Comparison of ENCODE assay signal across 2 cellular contexts in the genomic region with DNA sequence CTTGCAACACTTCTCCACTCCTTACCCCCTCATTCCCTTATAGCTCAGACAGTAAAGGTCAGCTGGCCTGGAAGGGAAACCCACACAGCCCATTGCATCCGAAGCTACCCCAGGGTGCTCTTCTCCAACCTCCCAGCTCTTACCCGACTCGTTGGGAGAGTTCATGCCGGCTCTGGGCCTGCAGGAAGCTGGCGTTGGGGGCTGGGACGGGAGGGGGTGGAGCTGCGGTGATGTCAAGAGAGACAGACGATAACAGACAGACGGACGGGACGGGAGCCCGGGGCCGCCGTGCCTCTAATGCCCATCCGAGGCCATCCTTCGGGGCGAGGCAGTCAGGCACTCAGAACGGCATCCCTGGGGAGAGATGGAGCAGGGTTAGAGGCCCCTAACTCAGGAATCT.
TF ChIP-seq lines count a peak whose summit lies in the region.

No MANE protein-coding gene starts in this region.

TF ChIP-seq in GM23338, 12 proteins besides CTCF, POLR2A, EP300 and RAD21 (continues in another document):
- TF ChIP-seq POLR2AphosphoS5 (IDR thresholded peaks at IDR 0.05; ENCODE audit: low read depth), result no peak
- no peak for TF ChIP-seq NANOG (IDR thresholded peaks at IDR 0.05; ENCODE audit: borderline replicate concordance)
- TF ChIP-seq, protein P1, sequence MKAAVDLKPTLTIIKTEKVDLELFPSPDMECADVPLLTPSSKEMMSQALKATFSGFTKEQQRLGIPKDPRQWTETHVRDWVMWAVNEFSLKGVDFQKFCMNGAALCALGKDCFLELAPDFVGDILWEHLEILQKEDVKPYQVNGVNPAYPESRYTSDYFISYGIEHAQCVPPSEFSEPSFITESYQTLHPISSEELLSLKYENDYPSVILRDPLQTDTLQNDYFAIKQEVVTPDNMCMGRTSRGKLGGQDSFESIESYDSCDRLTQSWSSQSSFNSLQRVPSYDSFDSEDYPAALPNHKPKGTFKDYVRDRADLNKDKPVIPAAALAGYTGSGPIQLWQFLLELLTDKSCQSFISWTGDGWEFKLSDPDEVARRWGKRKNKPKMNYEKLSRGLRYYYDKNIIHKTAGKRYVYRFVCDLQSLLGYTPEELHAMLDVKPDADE (IDR thresholded peaks at IDR 0.05), result no peak
- no peak for TF ChIP-seq EZH2 (IDR thresholded peaks at IDR 0.05; ENCODE audit: low read depth, unreplicated experiment)
- TF ChIP-seq ZNF331 (CRISPR knock-in tag; IDR thresholded peaks at IDR 0.05; ENCODE audit: low read depth), result no peak
- TF ChIP-seq, protein P2, sequence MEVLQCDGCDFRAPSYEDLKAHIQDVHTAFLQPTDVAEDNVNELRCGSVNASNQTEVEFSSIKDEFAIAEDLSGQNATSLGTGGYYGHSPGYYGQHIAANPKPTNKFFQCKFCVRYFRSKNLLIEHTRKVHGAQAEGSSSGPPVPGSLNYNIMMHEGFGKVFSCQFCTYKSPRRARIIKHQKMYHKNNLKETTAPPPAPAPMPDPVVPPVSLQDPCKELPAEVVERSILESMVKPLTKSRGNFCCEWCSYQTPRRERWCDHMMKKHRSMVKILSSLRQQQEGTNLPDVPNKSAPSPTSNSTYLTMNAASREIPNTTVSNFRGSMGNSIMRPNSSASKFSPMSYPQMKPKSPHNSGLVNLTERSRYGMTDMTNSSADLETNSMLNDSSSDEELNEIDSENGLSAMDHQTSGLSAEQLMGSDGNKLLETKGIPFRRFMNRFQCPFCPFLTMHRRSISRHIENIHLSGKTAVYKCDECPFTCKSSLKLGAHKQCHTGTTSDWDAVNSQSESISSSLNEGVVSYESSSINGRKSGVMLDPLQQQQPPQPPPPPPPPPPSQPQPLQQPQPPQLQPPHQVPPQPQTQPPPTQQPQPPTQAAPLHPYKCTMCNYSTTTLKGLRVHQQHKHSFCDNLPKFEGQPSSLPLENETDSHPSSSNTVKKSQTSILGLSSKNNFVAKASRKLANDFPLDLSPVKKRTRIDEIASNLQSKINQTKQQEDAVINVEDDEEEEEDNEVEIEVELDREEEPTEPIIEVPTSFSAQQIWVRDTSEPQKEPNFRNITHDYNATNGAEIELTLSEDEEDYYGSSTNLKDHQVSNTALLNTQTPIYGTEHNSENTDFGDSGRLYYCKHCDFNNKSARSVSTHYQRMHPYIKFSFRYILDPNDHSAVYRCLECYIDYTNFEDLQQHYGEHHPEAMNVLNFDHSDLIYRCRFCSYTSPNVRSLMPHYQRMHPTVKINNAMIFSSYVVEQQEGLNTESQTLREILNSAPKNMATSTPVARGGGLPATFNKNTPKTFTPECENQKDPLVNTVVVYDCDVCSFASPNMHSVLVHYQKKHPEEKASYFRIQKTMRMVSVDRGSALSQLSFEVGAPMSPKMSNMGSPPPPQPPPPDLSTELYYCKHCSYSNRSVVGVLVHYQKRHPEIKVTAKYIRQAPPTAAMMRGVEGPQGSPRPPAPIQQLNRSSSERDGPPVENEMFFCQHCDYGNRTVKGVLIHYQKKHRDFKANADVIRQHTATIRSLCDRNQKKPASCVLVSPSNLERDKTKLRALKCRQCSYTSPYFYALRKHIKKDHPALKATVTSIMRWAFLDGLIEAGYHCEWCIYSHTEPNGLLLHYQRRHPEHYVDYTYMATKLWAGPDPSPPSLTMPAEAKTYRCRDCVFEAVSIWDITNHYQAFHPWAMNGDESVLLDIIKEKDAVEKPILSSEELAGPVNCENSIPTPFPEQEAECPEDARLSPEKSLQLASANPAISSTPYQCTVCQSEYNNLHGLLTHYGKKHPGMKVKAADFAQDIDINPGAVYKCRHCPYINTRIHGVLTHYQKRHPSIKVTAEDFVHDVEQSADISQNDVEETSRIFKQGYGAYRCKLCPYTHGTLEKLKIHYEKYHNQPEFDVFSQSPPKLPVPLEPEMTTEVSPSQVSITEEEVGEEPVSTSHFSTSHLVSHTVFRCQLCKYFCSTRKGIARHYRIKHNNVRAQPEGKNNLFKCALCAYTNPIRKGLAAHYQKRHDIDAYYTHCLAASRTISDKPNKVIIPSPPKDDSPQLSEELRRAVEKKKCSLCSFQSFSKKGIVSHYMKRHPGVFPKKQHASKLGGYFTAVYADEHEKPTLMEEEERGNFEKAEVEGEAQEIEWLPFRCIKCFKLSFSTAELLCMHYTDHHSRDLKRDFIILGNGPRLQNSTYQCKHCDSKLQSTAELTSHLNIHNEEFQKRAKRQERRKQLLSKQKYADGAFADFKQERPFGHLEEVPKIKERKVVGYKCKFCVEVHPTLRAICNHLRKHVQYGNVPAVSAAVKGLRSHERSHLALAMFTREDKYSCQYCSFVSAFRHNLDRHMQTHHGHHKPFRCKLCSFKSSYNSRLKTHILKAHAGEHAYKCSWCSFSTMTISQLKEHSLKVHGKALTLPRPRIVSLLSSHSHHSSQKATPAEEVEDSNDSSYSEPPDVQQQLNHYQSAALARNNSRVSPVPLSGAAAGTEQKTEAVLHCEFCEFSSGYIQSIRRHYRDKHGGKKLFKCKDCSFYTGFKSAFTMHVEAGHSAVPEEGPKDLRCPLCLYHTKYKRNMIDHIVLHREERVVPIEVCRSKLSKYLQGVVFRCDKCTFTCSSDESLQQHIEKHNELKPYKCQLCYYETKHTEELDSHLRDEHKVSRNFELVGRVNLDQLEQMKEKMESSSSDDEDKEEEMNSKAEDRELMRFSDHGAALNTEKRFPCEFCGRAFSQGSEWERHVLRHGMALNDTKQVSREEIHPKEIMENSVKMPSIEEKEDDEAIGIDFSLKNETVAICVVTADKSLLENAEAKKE (CRISPR knock-in tag; IDR thresholded peaks at IDR 0.05), result no peak
- no peak for TF ChIP-seq STAT1 (IDR thresholded peaks at IDR 0.05; ENCODE audit: unreplicated experiment)
- no peak for TF ChIP-seq EZH2phosphoT487 (IDR thresholded peaks at IDR 0.05; ENCODE audit: unreplicated experiment)
- no peak for TF ChIP-seq ZNF114 (CRISPR knock-in tag; IDR thresholded peaks at IDR 0.05)
- no peak for TF ChIP-seq CREB1 (CRISPR knock-in tag; IDR thresholded peaks at IDR 0.05; ENCODE audit: low read depth)

TF ChIP-seq in K562, 482 proteins besides CTCF, POLR2A, EP300 and RAD21:
- TF ChIP-seq, protein P3, sequence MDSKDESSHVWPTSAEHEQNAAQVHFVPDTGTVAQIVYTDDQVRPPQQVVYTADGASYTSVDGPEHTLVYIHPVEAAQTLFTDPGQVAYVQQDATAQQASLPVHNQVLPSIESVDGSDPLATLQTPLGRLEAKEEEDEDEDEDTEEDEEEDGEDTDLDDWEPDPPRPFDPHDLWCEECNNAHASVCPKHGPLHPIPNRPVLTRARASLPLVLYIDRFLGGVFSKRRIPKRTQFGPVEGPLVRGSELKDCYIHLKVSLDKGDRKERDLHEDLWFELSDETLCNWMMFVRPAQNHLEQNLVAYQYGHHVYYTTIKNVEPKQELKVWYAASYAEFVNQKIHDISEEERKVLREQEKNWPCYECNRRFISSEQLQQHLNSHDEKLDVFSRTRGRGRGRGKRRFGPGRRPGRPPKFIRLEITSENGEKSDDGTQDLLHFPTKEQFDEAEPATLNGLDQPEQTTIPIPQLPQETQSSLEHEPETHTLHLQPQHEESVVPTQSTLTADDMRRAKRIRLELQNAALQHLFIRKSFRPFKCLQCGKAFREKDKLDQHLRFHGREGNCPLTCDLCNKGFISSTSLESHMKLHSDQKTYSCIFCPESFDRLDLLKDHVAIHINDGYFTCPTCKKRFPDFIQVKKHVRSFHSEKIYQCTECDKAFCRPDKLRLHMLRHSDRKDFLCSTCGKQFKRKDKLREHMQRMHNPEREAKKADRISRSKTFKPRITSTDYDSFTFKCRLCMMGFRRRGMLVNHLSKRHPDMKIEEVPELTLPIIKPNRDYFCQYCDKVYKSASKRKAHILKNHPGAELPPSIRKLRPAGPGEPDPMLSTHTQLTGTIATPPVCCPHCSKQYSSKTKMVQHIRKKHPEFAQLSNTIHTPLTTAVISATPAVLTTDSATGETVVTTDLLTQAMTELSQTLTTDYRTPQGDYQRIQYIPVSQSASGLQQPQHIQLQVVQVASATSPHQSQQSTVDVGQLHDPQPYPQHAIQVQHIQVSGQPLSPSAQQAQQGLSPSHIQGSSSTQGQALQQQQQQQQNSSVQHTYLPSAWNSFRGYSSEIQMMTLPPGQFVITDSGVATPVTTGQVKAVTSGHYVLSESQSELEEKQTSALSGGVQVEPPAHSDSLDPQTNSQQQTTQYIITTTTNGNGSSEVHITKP (IDR thresholded peaks at IDR 0.05; ENCODE audit: partially characterized antibody), result no peak
- TF ChIP-seq, protein P4, sequence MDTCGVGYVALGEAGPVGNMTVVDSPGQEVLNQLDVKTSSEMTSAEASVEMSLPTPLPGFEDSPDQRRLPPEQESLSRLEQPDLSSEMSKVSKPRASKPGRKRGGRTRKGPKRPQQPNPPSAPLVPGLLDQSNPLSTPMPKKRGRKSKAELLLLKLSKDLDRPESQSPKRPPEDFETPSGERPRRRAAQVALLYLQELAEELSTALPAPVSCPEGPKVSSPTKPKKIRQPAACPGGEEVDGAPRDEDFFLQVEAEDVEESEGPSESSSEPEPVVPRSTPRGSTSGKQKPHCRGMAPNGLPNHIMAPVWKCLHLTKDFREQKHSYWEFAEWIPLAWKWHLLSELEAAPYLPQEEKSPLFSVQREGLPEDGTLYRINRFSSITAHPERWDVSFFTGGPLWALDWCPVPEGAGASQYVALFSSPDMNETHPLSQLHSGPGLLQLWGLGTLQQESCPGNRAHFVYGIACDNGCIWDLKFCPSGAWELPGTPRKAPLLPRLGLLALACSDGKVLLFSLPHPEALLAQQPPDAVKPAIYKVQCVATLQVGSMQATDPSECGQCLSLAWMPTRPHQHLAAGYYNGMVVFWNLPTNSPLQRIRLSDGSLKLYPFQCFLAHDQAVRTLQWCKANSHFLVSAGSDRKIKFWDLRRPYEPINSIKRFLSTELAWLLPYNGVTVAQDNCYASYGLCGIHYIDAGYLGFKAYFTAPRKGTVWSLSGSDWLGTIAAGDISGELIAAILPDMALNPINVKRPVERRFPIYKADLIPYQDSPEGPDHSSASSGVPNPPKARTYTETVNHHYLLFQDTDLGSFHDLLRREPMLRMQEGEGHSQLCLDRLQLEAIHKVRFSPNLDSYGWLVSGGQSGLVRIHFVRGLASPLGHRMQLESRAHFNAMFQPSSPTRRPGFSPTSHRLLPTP (IDR thresholded peaks at IDR 0.05; ENCODE audit: borderline replicate concordance, extremely low read depth, insufficient read length), result no peak
- TF ChIP-seq NUFIP1 (IDR thresholded peaks at IDR 0.05; ENCODE audit: partially characterized antibody) (no peak), POU5F1 (IDR thresholded peaks at IDR 0.05; ENCODE audit: borderline replicate concordance, low read depth, low read length, partially characterized antibody) (no peak), HLTF (IDR thresholded peaks at IDR 0.05) (no peak)
